Comparison of ENCODE assay signal across 1 cellular context in the genomic region with DNA sequence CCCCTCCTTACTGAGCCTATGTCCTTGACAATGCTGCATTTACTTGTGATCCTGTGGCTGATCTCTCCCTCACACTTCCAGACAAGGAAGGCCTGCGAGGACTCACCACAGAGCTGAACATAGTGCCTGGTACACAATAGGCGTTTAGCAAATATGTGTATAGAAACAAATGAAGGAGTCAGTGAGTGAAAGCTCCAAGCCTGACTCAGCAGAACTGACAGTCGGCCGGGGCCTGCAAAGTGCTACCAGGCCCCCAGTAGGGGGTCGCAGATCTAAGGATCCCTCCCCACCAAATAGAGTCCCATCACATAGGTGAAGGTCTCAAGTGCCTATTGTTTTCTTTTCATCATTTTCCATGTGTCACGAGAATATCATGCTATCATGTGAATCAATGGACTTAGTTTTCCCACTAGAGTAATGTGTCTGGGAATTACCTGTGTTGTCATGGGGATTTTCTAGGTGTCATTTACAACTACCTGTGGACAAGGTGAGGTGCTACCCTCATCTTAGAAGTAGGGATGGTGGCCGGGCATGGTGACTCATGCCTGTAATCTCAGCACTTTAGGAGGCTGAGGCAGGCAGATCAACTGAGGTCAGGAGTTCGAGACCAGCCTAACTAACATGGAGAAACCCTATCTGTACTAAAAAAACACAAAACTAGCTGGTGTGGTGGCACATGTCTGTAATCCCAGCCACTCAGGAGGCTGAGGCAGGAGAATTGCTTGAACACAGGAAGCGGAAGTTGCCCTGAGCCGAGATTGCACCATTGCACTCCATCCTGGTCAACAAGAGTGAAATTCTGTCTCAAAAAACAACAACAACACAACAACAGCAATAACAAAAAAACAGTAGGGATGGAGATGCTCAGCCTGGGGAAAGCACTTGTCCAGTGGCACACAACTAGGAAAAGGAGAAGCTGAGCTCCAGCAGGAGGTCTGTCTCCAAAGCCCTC.
A peak's percentile ranks its signal among the peaks of the same experiment; 100 is the strongest.
TF ChIP-seq lines count a peak whose summit lies in the region.

No MANE protein-coding gene starts in this region.

TF ChIP-seq in K562, 482 proteins besides CTCF, POLR2A, EP300 and RAD21 (continued from another document):
- TF ChIP-seq, protein P1, sequence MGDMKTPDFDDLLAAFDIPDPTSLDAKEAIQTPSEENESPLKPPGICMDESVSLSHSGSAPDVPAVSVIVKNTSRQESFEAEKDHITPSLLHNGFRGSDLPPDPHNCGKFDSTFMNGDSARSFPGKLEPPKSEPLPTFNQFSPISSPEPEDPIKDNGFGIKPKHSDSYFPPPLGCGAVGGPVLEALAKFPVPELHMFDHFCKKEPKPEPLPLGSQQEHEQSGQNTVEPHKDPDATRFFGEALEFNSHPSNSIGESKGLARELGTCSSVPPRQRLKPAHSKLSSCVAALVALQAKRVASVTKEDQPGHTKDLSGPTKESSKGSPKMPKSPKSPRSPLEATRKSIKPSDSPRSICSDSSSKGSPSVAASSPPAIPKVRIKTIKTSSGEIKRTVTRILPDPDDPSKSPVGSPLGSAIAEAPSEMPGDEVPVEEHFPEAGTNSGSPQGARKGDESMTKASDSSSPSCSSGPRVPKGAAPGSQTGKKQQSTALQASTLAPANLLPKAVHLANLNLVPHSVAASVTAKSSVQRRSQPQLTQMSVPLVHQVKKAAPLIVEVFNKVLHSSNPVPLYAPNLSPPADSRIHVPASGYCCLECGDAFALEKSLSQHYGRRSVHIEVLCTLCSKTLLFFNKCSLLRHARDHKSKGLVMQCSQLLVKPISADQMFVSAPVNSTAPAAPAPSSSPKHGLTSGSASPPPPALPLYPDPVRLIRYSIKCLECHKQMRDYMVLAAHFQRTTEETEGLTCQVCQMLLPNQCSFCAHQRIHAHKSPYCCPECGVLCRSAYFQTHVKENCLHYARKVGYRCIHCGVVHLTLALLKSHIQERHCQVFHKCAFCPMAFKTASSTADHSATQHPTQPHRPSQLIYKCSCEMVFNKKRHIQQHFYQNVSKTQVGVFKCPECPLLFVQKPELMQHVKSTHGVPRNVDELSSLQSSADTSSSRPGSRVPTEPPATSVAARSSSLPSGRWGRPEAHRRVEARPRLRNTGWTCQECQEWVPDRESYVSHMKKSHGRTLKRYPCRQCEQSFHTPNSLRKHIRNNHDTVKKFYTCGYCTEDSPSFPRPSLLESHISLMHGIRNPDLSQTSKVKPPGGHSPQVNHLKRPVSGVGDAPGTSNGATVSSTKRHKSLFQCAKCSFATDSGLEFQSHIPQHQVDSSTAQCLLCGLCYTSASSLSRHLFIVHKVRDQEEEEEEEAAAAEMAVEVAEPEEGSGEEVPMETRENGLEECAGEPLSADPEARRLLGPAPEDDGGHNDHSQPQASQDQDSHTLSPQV (IDR thresholded peaks at IDR 0.05): 0 out of 2 replicates have a peak, but pooled peaks have one; percentile 31
- TF ChIP-seq, protein P2, sequence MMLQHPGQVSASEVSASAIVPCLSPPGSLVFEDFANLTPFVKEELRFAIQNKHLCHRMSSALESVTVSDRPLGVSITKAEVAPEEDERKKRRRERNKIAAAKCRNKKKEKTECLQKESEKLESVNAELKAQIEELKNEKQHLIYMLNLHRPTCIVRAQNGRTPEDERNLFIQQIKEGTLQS (IDR thresholded peaks at IDR 0.05): peak; percentile 57; the same call in 1 of the 2 replicates
- TF ChIP-seq, protein P2 (CRISPR knock-in tag; conservative IDR thresholded peaks at IDR 0.05): no peak
- no peak for TF ChIP-seq FOXK1 (CRISPR knock-in tag; IDR thresholded peaks at IDR 0.05; ENCODE audit: borderline replicate concordance)
- no peak for TF ChIP-seq KAT2B (IDR thresholded peaks at IDR 0.05; ENCODE audit: low read depth, low read length)
- TF ChIP-seq CTBP1 (IDR thresholded peaks at IDR 0.05; ENCODE audit: borderline replicate concordance): no peak
- TF ChIP-seq KLF16 (IDR thresholded peaks at IDR 0.05): no peak
- TF ChIP-seq, protein P3, sequence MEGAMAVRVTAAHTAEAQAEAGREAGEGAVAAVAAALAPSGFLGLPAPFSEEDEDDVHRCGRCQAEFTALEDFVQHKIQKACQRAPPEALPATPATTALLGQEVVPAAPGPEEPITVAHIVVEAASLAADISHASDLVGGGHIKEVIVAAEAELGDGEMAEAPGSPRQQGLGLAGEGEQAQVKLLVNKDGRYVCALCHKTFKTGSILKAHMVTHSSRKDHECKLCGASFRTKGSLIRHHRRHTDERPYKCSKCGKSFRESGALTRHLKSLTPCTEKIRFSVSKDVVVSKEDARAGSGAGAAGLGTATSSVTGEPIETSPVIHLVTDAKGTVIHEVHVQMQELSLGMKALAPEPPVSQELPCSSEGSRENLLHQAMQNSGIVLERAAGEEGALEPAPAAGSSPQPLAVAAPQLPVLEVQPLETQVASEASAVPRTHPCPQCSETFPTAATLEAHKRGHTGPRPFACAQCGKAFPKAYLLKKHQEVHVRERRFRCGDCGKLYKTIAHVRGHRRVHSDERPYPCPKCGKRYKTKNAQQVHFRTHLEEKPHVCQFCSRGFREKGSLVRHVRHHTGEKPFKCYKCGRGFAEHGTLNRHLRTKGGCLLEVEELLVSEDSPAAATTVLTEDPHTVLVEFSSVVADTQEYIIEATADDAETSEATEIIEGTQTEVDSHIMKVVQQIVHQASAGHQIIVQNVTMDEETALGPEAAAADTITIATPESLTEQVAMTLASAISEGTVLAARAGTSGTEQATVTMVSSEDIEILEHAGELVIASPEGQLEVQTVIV (CRISPR knock-in tag; IDR thresholded peaks at IDR 0.05; ENCODE audit: borderline replicate concordance): no peak
